Comparison of ENCODE assay signal across 27 cellular contexts in the genomic region with DNA sequence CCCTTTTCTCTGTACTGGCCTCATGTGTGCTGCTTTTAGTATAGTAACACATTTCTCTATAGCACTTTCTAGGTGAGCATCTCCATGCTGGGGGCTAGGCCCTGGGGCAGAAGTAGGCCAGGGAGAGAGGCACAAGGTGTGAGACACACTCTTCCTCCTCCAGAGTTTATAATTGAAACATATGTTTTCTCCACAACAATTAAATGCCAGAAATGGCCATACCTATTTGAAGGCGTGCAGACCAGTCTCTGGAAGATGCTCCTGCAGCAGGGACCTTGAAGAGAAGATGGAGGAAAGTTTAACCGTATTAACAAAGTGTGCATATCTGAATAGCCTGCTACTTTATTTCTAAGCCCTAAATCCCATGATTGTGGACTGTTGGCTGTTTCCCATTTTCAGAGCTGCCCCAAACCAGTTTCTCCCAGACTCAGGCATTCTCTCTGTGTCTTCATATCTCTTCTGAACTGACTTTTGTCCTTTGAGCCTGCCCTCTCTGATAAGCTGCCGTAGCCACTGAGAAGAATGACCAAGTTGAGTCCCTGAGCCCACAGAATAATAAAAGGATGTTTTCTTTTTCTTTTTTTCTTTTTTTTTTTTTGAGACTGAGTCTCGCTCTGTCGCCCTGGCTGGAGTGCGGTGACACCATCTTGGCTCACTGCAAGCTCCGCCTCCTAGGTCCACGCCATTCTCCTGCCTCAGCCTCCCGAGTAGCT.
A peak's percentile ranks its signal among the peaks of the same experiment; 100 is the strongest.
DNase-seq lines count a peak whose midpoint lies in the region; ATAC-seq, FAIRE-seq and TF ChIP-seq lines count a peak whose summit lies in the region.
"Had no signal": no experiment of that assay in that cellular context is flagged by ENCODE, and none has a peak within 500 bp of the region (broad histone marks: within the 10 kb centered on the region; RNA-seq: fewer than 3 reads in every experiment).

No MANE protein-coding gene starts in this region.

- H2BK15ac ChIP-seq in H9 (ENCODE audit: low read depth, low read length): no peak overlapping the region

- no peak overlapping the region for H4K91ac ChIP-seq in H9 (ENCODE audit: insufficient read length, low read depth, low read length)

- H2AK5ac ChIP-seq in H9 (ENCODE audit: insufficient read length, low read length): no peak overlapping the region

- H3K27ac Mint-ChIP-seq in CD14-positive monocyte: peak overlapping the region in 6 of 7 donors; percentile 4 to 80 (median 58)
- peak overlapping the region in 2 of 3 experiments; percentile 23 to 70; a peak in 2 of 7 replicates for H3K27ac Mint-ChIP-seq in H9
- H3K27ac Mint-ChIP-seq: activated naive CD8-positive, alpha-beta T cell treated with anti-CD3 and anti-CD28 coated beads, Interleukin-2, amount 10 ng/mL, durations not matched to agents 7 days and 5 days; activated T-helper 17 cell treated with anti-CD3 and anti-CD28 coated beads, Interleukin-2, amount 50 U/mL, for 72 hours had no signal

- ATAC-seq in K562 (peak; percentile 61), mucosa of descending colon (peak; percentile 78), GM21367 (IDR thresholded peaks at IDR 0.05; ENCODE audit: unreplicated experiment) (no peak)
- ATAC-seq: activated T-helper 17 cell treated with anti-CD3 and anti-CD28 coated beads, Interleukin-2, amount 50 U/mL, for 72 hours; sciatic nerve had no signal

- TF ChIP-seq POLR2A in K562 (conservative IDR thresholded peaks at IDR 0.05): 0 out of 2 replicates have a peak, but pooled peaks have one; percentile 44

- no peak overlapping the region for H3K14ac ChIP-seq in H9 (ENCODE audit: insufficient read depth, low read length)

- no peak overlapping the region for H3T11ph ChIP-seq in H9 (ENCODE audit: low read length)

- no peaks in the 10 kb centered on the region for H3K9me1 ChIP-seq in K562 (ENCODE audit: control insufficient read depth, insufficient read depth, low read length)

- no peak overlapping the region for H3K9ac ChIP-seq in H9 (ENCODE audit: extremely low read depth, insufficient read length, low read length)
- H3K9ac ChIP-seq in K562 (ENCODE audit: insufficient read depth in 1 of 2, low read depth in 2 of 2, low read length in 2 of 2): peak overlapping the region; percentile 46 to 72; a peak in 3 of 4 replicates

- no peaks in the 10 kb centered on the region for H3K27me3 Mint-ChIP-seq in CD14-positive monocyte (ENCODE audit: low read depth in 3 of 3)
- H3K27me3 Mint-ChIP-seq in H9 (ENCODE audit: low read depth): no peaks in the 10 kb centered on the region
- H3K27me3 Mint-ChIP-seq: activated naive CD8-positive, alpha-beta T cell treated with anti-CD3 and anti-CD28 coated beads, Interleukin-2, amount 10 ng/mL, durations not matched to agents 7 days and 5 days; activated T-helper 17 cell treated with anti-CD3 and anti-CD28 coated beads, Interleukin-2, amount 50 U/mL, for 72 hours had no signal

- H2AFZ ChIP-seq in H9 (ENCODE audit: low read length) (no peak overlapping the region), K562 (ENCODE audit: low read depth, low read length) (peak overlapping the region; percentile 37; the same call in 1 of the 2 replicates)

- peaks cover 26% of the 10 kb centered on the region for H3K36me3 ChIP-seq in K562 (ENCODE audit: control insufficient read depth, insufficient read depth, low read length)
- H3K36me3 ChIP-seq in mucosa of descending colon (ENCODE audit: low read depth): no peaks in the 10 kb centered on the region
- H3K36me3 ChIP-seq in H7 (replicated peaks; ENCODE audit: control insufficient read depth, insufficient read depth, low read length): no peaks in the 10 kb centered on the region
- H3K36me3 ChIP-seq: ascending aorta, BE2C, transverse colon had no signal

- in situ Hi-C loops in K562 (cut with MboI): no loop called here

- H2BK12ac ChIP-seq in H9 (ENCODE audit: insufficient read length, low read depth, low read length): no peak overlapping the region

- no peak overlapping the region for H2BK20ac ChIP-seq in H9 (ENCODE audit: low read depth, low read length, poor library complexity, severe bottlenecking)

- no peak overlapping the region for H4K5ac ChIP-seq in H9 (ENCODE audit: insufficient read length, low read depth, low read length)

- H3K23me2 ChIP-seq in H9 (ENCODE audit: insufficient read length, low read depth, low read length, poor library complexity, severe bottlenecking): no peaks in the 10 kb centered on the region

- H2BK120ac ChIP-seq in H9 (ENCODE audit: low read depth, low read length, poor library complexity, severe bottlenecking): no peak overlapping the region

- no peak overlapping the region for H3K4ac ChIP-seq in H9 (ENCODE audit: low read depth, low read length)

- peak; percentile 89 for TF ChIP-seq EP300 in K562 (IDR thresholded peaks at IDR 0.05; ENCODE audit: low read length)

- no peak overlapping the region for H3K4me2 ChIP-seq in H9 (ENCODE audit: insufficient read depth, insufficient read length, low read length)
- H3K4me2 ChIP-seq in K562 (ENCODE audit: insufficient read depth, low read length): peak overlapping the region; percentile 90

- peak; percentile 84 for FAIRE-seq in K562 (lab: Jason Lieb, UNC)
- FAIRE-seq: GM12892, TTC549 had no signal

- no peak for TF ChIP-seq CTCF in CD14-positive monocyte (IDR thresholded peaks at IDR 0.05)
- TF ChIP-seq CTCF in H9 (conservative IDR thresholded peaks at IDR 0.05): no peak
- TF ChIP-seq CTCF in K562 (IDR thresholded peaks at IDR 0.05 in 2 of 3, conservative IDR thresholded peaks at IDR 0.05 in 1 of 3; ENCODE audit: insufficient read depth in 2 of 3, low read depth in 1 of 3, low read length in 3 of 3): no peak
- no peak for TF ChIP-seq CTCF in mucosa of descending colon (IDR thresholded peaks at IDR 0.05)

- H3K4me1 ChIP-seq in H9 (ENCODE audit: insufficient read depth, low read length): peaks cover 25% of the 10 kb centered on the region
- peaks cover 37 to 97% of the 10 kb centered on the region in 2 experiments for H3K4me1 ChIP-seq in K562 (replicated peaks in 1 of 2; ENCODE audit: control insufficient read depth in 2 of 2, insufficient read depth in 2 of 2, low read length in 2 of 2)
- peaks cover 3% of the 10 kb centered on the region for H3K4me1 ChIP-seq in mucosa of descending colon (ENCODE audit: low read depth)

- intact Hi-C loops in CD14-positive monocyte (cut with micrococcal nuclease) (no loop called here), K562 (cut with micrococcal nuclease) (loop anchor here (5.0 kb wide), 1 partner anchor 85 kb away; no protein-coding TSS in a partner anchor), mucosa of descending colon (cut with DNase I, micrococcal nuclease) (no loop called here)

- H3K18ac ChIP-seq in H9 (ENCODE audit: insufficient read length, low read depth, low read length): no peak overlapping the region

- POLR2A ChIA-PET in K562 (lab: Yijun Ruan, JAX): interaction anchor here (0.6 to 1.0 kb wide), 7 partner anchors 9 to 1012 kb away, joined by 3 to 4 read pairs (median 3); no protein-coding TSS in a partner anchor

- H3K56ac ChIP-seq in H9 (ENCODE audit: insufficient read length, low read depth, low read length): no peak overlapping the region

- no peak for DNase-seq in CD14-positive monocyte (ENCODE audit: low spot score)
- no peak for DNase-seq in H9
- peak in 2 of 4 experiments; percentile 64 to 87 for DNase-seq in K562 (ENCODE audit: extremely low read depth in 1 of 4, low spot score in 3 of 4)
- DNase-seq in mucosa of descending colon: peak in 1 of 3 donors; percentile 25
- DNase-seq in NCI-H2107 treated with DMSO at 0.1 percent for 48 hours (lab: John Stamatoyannopoulos, UW; ENCODE audit: unreplicated experiment): no peak
- DNase-seq in H7: no peak
- no peak for DNase-seq in NAMALWA (ENCODE audit: low spot score)
- DNase-seq: ACHN; activated CD4-positive, alpha-beta T cell treated with anti-CD3 and anti-CD28 coated beads for 48 hours; activated naive CD8-positive, alpha-beta T cell treated with anti-CD3 and anti-CD28 coated beads, Interleukin-2, amount 10 ng/mL, durations not matched to agents 7 days and 5 days; BE2C; cortex of kidney; DMS53; effector memory CD4-positive, alpha-beta T cell; NCI-H1092; NCI-H1694 treated with DMSO at 0.1 percent for 48 hours; NCI-H2171; NCI-H510A; stimulated activated CD4-positive, alpha-beta T cell treated with anti-CD3 and anti-CD28 coated beads, Interleukin-4, amount 100 ng/mL, for 1 hour; T-helper 1 cell; transverse colon had no signal

- no peaks in the 10 kb centered on the region for H3K9me3 Mint-ChIP-seq in CD14-positive monocyte
- no peaks in the 10 kb centered on the region for H3K9me3 Mint-ChIP-seq in H9
- H3K9me3 Mint-ChIP-seq: activated naive CD8-positive, alpha-beta T cell treated with anti-CD3 and anti-CD28 coated beads, Interleukin-2, amount 10 ng/mL, durations not matched to agents 7 days and 5 days; activated T-helper 17 cell treated with anti-CD3 and anti-CD28 coated beads, Interleukin-2, amount 50 U/mL, for 72 hours had no signal

- peaks cover 47% of the 10 kb centered on the region for H3K4me1 Mint-ChIP-seq in CD14-positive monocyte
- H3K4me1 Mint-ChIP-seq in H9: peaks cover 75 to 78% of the 10 kb centered on the region in 2 experiments

- H3K79me2 ChIP-seq in H9 (ENCODE audit: insufficient read depth, low read length): peaks cover 2% of the 10 kb centered on the region; the same call in 1 of the 2 replicates
- H3K79me2 ChIP-seq in K562 (ENCODE audit: control insufficient read depth, insufficient read depth, low read length): peaks cover 94% of the 10 kb centered on the region

- H3K9me3 ChIP-seq in H9 (ENCODE audit: control insufficient read depth, low read depth, low read length) (no peaks in the 10 kb centered on the region), K562 (replicated peaks; ENCODE audit: control insufficient read depth, insufficient read depth, low read depth, low read length) (no peaks in the 10 kb centered on the region), mucosa of descending colon (no peaks in the 10 kb centered on the region)
- H3K9me3 ChIP-seq: ascending aorta, BE2C, transverse colon had no signal

- H3K4me3 ChIP-seq in K562 (peak overlapping the region; percentile 15; the same call in 1 of the 2 replicates), mucosa of descending colon (no peak overlapping the region), H7 (ENCODE audit: insufficient read depth, low read depth, low read length) (no peak overlapping the region)
- H3K4me3 ChIP-seq: ascending aorta, transverse colon had no signal

- H4K20me1 ChIP-seq in H9 (ENCODE audit: control insufficient read depth, insufficient read depth, insufficient read length) (no peaks in the 10 kb centered on the region), K562 (replicated peaks; ENCODE audit: control insufficient read depth, insufficient read depth, low read length) (no peaks in the 10 kb centered on the region)

- H3K79me1 ChIP-seq in H9 (ENCODE audit: insufficient read depth, low read depth, low read length, poor library complexity, severe bottlenecking): peaks cover 6% of the 10 kb centered on the region

- 0 out of 4 replicates have a peak, but pooled peaks of 1 of the 2 experiments have one; percentile 11 for TF ChIP-seq RAD21 in K562 (CRISPR knock-in tag; conservative IDR thresholded peaks at IDR 0.05 in 1 of 2, IDR thresholded peaks at IDR 0.05 in 1 of 2)

- CTCF ChIA-PET in K562 (lab: Yijun Ruan, JAX; ENCODE audit: low intra/inter-chr PET ratio): no interaction called here

- H2BK5ac ChIP-seq in H9 (ENCODE audit: insufficient read length, low read length): no peak overlapping the region

- no peak overlapping the region for H3K23ac ChIP-seq in H9 (ENCODE audit: insufficient read length, low read depth, low read length)

- H3K4me3 Mint-ChIP-seq in CD14-positive monocyte: no peak overlapping the region
- H3K4me3 Mint-ChIP-seq in H9: no peak overlapping the region; a peak in 1 of 5 replicates
- H3K4me3 Mint-ChIP-seq: activated naive CD8-positive, alpha-beta T cell treated with anti-CD3 and anti-CD28 coated beads, Interleukin-2, amount 10 ng/mL, durations not matched to agents 7 days and 5 days; activated T-helper 17 cell treated with anti-CD3 and anti-CD28 coated beads, Interleukin-2, amount 50 U/mL, for 72 hours had no signal

- H3K36me3 Mint-ChIP-seq in CD14-positive monocyte (peaks cover 27 to 53% of the 10 kb centered on the region in 2 donors), H9 (ENCODE audit: insufficient read depth in 1 of 3, low read depth in 3 of 3) (no peaks in the 10 kb centered on the region; a peak in 2 of 7 replicates)

- BruUV-seq in K562 (replicated peaks; lab: Mats Ljungman, UMichigan): TSS peak; percentile 69

- no peak overlapping the region for H4K8ac ChIP-seq in H9 (replicated peaks; ENCODE audit: insufficient read length, low read depth, low read length)

- WGBS in H9 (ENCODE audit: extremely low coverage, insufficient read length, low lambda C conversion rate): no CpG with 5 or more reads among the region's 9 CpGs
- WGBS in K562 (ENCODE audit: insufficient coverage, low coverage, missing lambda C conversion rate): 6% methylated on average over 9 of the region's 9 CpGs

- no peaks in the 10 kb centered on the region for H3K27me3 ChIP-seq in H9 (ENCODE audit: insufficient read depth, low read length)
- no peaks in the 10 kb centered on the region for H3K27me3 ChIP-seq in K562 (ENCODE audit: control insufficient read depth in 2 of 2, insufficient read depth in 2 of 2, low read length in 2 of 2)
- H3K27me3 ChIP-seq in H7 (ENCODE audit: control insufficient read depth, insufficient read depth, low read length): no peaks in the 10 kb centered on the region
- H3K27me3 ChIP-seq: ascending aorta, BE2C, transverse colon had no signal

- peak overlapping the region; percentile 23 for H3K27ac ChIP-seq in H9 (ENCODE audit: insufficient read length, low read depth, low read length)
- peak overlapping the region; percentile 85 for H3K27ac ChIP-seq in K562 (ENCODE audit: extremely low read depth, low read depth, low read length)
- H3K27ac ChIP-seq: ascending aorta, transverse colon had no signal
